Comparison of ENCODE assay signal across 10 cellular contexts in genomic region chr6:44265843-44266233, GRCh38. TPM values are rescaled to one million over a fixed set of nuclear protein-coding genes. Genes with fewer than 3 reads are reported as not detected.
DNase-seq lines count a peak whose midpoint lies in the region; ATAC-seq, FAIRE-seq and TF ChIP-seq lines count a peak whose summit lies in the region.
"Had no signal": no experiment of that assay in that cellular context is flagged by ENCODE, and none has a peak within 500 bp of the region (broad histone marks: within the 10 kb centered on the region; RNA-seq: fewer than 3 reads in every experiment).

No MANE protein-coding gene starts in this region.

- H3K9me3 Mint-ChIP-seq in T-helper 1 cell treated with Interleukin-12 subunit alpha and Interleukin-12 subunit beta and Interleukin-4 antibody, amounts not matched to agents 30 μg/mL and 1 μg/mL, for 36 hours = no peaks in the 10 kb centered on the region

- intact Hi-C loops in stomach (cut with DNase I; ENCODE audit: low total_unique reads) = no loop called here

- peaks cover 8% of the 10 kb centered on the region for H3K36me3 ChIP-seq in WERI-Rb-1
- 0 out of 2 replicates have a peak, but pooled peaks cover 9% of the 10 kb centered on the region for H3K36me3 ChIP-seq in iPS-20b (ENCODE audit: insufficient read depth, low read depth, low read length)
- peaks cover 0 to 14% (median 6%) of the 10 kb centered on the region in 4 donors for H3K36me3 ChIP-seq in stomach

- H3K4me1 ChIP-seq in iPS-20b (ENCODE audit: insufficient read depth, low read length) (peaks cover 39% of the 10 kb centered on the region), stomach (peaks cover 40 to 49% (median 44%) of the 10 kb centered on the region in 4 donors)

- FAIRE-seq in D721Med (lab: Jason Lieb, UNC) = no peak
- FAIRE-seq: A204.1 had no signal

- H3K4me1 Mint-ChIP-seq in T-helper 1 cell treated with Interleukin-12 subunit alpha and Interleukin-12 subunit beta and Interleukin-4 antibody, amounts not matched to agents 30 μg/mL and 1 μg/mL, for 36 hours (ENCODE audit: low read depth) = peaks cover 51% of the 10 kb centered on the region

- no peak for TF ChIP-seq EP300 in stomach (IDR thresholded peaks at IDR 0.05)

- no peak overlapping the region for H3K4me3 ChIP-seq in WERI-Rb-1 (ENCODE audit: low read depth, low read length)
- H3K4me3 ChIP-seq in iPS-20b (ENCODE audit: low read length) = 0 out of 2 replicates have a peak overlapping the region, but pooled peaks have one; percentile 85
- H3K4me3 ChIP-seq in stomach = peak overlapping the region; percentile 63 to 87 (median 76)

- peaks cover 27% of the 10 kb centered on the region for H3K27me3 Mint-ChIP-seq in T-helper 1 cell treated with Interleukin-12 subunit alpha and Interleukin-12 subunit beta and Interleukin-4 antibody, amounts not matched to agents 30 μg/mL and 1 μg/mL, for 36 hours (ENCODE audit: low read depth)

- ATAC-seq in GM19395 (IDR thresholded peaks at IDR 0.05; ENCODE audit: unreplicated experiment) = no peak
- no peak for ATAC-seq in GM18873 (IDR thresholded peaks at IDR 0.05; ENCODE audit: low FRiP score, unreplicated experiment)

- H3K9me3 ChIP-seq in WERI-Rb-1 (ENCODE audit: severe bottlenecking) (no peaks in the 10 kb centered on the region), iPS-20b (ENCODE audit: insufficient read depth, low read depth, low read length) (no peaks in the 10 kb centered on the region), stomach (no peaks in the 10 kb centered on the region)

- peak overlapping the region; percentile 8 for H3K27ac ChIP-seq in WERI-Rb-1
- no peak overlapping the region for H3K27ac ChIP-seq in iPS-20b (ENCODE audit: low read length)
- peak overlapping the region in 4 of 5 donors; percentile 80 to 90 (median 88) for H3K27ac ChIP-seq in stomach

- TF ChIP-seq CTCF in WERI-Rb-1 (IDR thresholded peaks at IDR 0.05; ENCODE audit: low read depth, low read length) = no peak
- TF ChIP-seq CTCF in stomach (IDR thresholded peaks at IDR 0.05) = no peak
- no peak for TF ChIP-seq CTCF in D721Med (IDR thresholded peaks at IDR 0.05; ENCODE audit: insufficient read depth, missing control alignments)

- peak overlapping the region; percentile 90 for H3K27ac Mint-ChIP-seq in T-helper 1 cell treated with Interleukin-12 subunit alpha and Interleukin-12 subunit beta and Interleukin-4 antibody, amounts not matched to agents 30 μg/mL and 1 μg/mL, for 36 hours

- DNase-seq in T-helper 1 cell (no peak), WERI-Rb-1 (no peak), stomach (no peak), D721Med (ENCODE audit: insufficient read length, low spot score) (no peak)

- H3K4me3 Mint-ChIP-seq in T-helper 1 cell treated with Interleukin-12 subunit alpha and Interleukin-12 subunit beta and Interleukin-4 antibody, amounts not matched to agents 30 μg/mL and 1 μg/mL, for 36 hours = peak overlapping the region; percentile 100

- H3K27me3 ChIP-seq in WERI-Rb-1 (ENCODE audit: insufficient read depth, low read depth, severe bottlenecking) = no peaks in the 10 kb centered on the region
- peaks cover 25% of the 10 kb centered on the region for H3K27me3 ChIP-seq in iPS-20b (ENCODE audit: insufficient read depth, low read length)
- peaks cover 4 to 30% (median 22%) of the 10 kb centered on the region in 3 donors for H3K27me3 ChIP-seq in stomach

- peaks cover 29% of the 10 kb centered on the region for H3K36me3 Mint-ChIP-seq in T-helper 1 cell treated with Interleukin-12 subunit alpha and Interleukin-12 subunit beta and Interleukin-4 antibody, amounts not matched to agents 30 μg/mL and 1 μg/mL, for 36 hours (ENCODE audit: low read depth)

- no peak overlapping the region for H3K9ac ChIP-seq in iPS-20b (ENCODE audit: low read depth, low read length)

- 74 to 81% (median 81%) methylated on average over 14 of the region's 14 CpGs for WGBS in stomach, 5 donors

- no peak for TF ChIP-seq POLR2A in stomach (IDR thresholded peaks at IDR 0.05)

RNA-seq across cellular contexts. Expression of gene NFKBIE, which starts 0.5 kb away (rescaled TPM):
- 10 to 100 TPM in 1 of 5 donors, 1 to 10 TPM in 1, under 1 TPM in 1, not detected in 2; 0.89 to 23.5 (median 3.5) TPM for total RNA-seq in stomach
- polyA plus RNA-seq in stomach = 10 to 100 TPM in 2 of 3 donors, 1 to 10 TPM in 1; 9.9 to 14.2 (median 10.6) TPM

RNA-seq across cellular contexts. Expression of gene TMEM151B, which starts 4.4 kb away (rescaled TPM):
- total RNA-seq in stomach = under 1 TPM in 2 of 5 donors, not detected in 3; 0.18 to 0.29 TPM
- under 1 TPM in 2 of 3 donors, not detected in 1; 0.12 to 0.28 TPM for polyA plus RNA-seq in stomach
- total RNA-seq: liver had no signal
- polyA plus RNA-seq: liver had no signal

RNA-seq across cellular contexts. Expression of gene SLC35B2, which starts 8.5 kb away (rescaled TPM):
- 10 to 100 TPM in 4 of 5 donors, 1 to 10 TPM in 1; 1.4 to 60.1 (median 27.0) TPM for total RNA-seq in stomach
- 10 to 100 TPM in 2 of 3 donors, 1 to 10 TPM in 1; 7.3 to 17.2 (median 16.6) TPM for polyA plus RNA-seq in stomach

RNA-seq across cellular contexts. Expression of gene HSP90AB1, which starts 18.9 kb away (rescaled TPM):
- 100 to 1,000 TPM; 168 to 414 (median 370) TPM for total RNA-seq in stomach
- polyA plus RNA-seq in stomach = 100 to 1,000 TPM; 267 to 549 (median 348) TPM

RNA-seq across cellular contexts. Expression of gene SLC29A1, which starts 42.4 kb away (rescaled TPM):
- 100 to 1,000 TPM in 2 of 5 donors, 10 to 100 TPM in 3; 26.4 to 217 (median 77.4) TPM for total RNA-seq in stomach
- polyA plus RNA-seq in stomach = 10 to 100 TPM; 22.6 to 33.5 (median 29.0) TPM
